ENCODE assay signal across 27 cellular contexts in genomic region chrX:28324306-28324705, GRCh38.
DNase-seq lines count a peak whose midpoint lies in the region; ATAC-seq and TF ChIP-seq lines count a peak whose summit lies in the region.
"Had no signal": no experiment of that assay in that cellular context is flagged by ENCODE, and none has a peak within 500 bp of the region (broad histone marks: within the 10 kb centered on the region; RNA-seq: fewer than 3 reads in every experiment).

No MANE protein-coding gene starts in this region.

- H3F3A ChIP-seq in GM23338 (replicated peaks; ENCODE audit: low read depth), result no peaks in the 10 kb centered on the region
- H3F3A ChIP-seq in MM.1S (ENCODE audit: insufficient read depth, low read length), result no peaks in the 10 kb centered on the region

- no peak overlapping the region for H3K27ac ChIP-seq in GM23338 (ENCODE audit: low read depth)
- H3K27ac ChIP-seq in iPS-18a (ENCODE audit: low read length), result no peak overlapping the region
- H3K27ac ChIP-seq in MM.1S (ENCODE audit: low read length), result no peak overlapping the region
- H3K27ac ChIP-seq: HL-60, RWPE1 had no signal

- H3K27me3 Mint-ChIP-seq in GM23338 (ENCODE audit: insufficient read depth, low read depth, poor library complexity), result peaks cover 19% of the 10 kb centered on the region
- H3K27me3 Mint-ChIP-seq in WTC11 (ENCODE audit: low read depth), result peaks cover 63% of the 10 kb centered on the region
- H3K27me3 Mint-ChIP-seq in nephron (ENCODE audit: low read depth), result peaks cover 3% of the 10 kb centered on the region
- H3K27me3 Mint-ChIP-seq: CD8-positive, alpha-beta memory T cell had no signal

- H2AFZ ChIP-seq in GM23338 (no peak overlapping the region), MM.1S (ENCODE audit: low read length) (no peak overlapping the region)

- H3K27ac Mint-ChIP-seq in GM23338 (no peak overlapping the region), WTC11 (no peak overlapping the region), nephron (peak overlapping the region in 2 of 3 experiments; percentile 62 to 72)
- H3K27ac Mint-ChIP-seq: CD14-positive monocyte; CD8-positive, alpha-beta memory T cell had no signal

- H3K9me3 Mint-ChIP-seq in GM23338, result no peaks in the 10 kb centered on the region; the same call in 2 of the 3 replicates
- H3K9me3 Mint-ChIP-seq in WTC11, result no peaks in the 10 kb centered on the region
- H3K9me3 Mint-ChIP-seq in nephron, result peaks cover 4% of the 10 kb centered on the region

- H3K9ac ChIP-seq in iPS-18a (ENCODE audit: low read length), result no peak overlapping the region
- no peak overlapping the region for H3K9ac ChIP-seq in MM.1S (ENCODE audit: low read length)

- H3K4me1 ChIP-seq in GM23338 (ENCODE audit: insufficient read depth) (peaks cover 50% of the 10 kb centered on the region), iPS-18a (ENCODE audit: control insufficient read depth, low read depth, low read length) (peaks cover 21% of the 10 kb centered on the region), MM.1S (ENCODE audit: low read length) (no peaks in the 10 kb centered on the region)
- H3K4me1 ChIP-seq: BE2C had no signal

- H3K4me3 Mint-ChIP-seq in GM23338 (no peak overlapping the region), WTC11 (no peak overlapping the region), nephron (no peak overlapping the region)
- H3K4me3 Mint-ChIP-seq: CD14-positive monocyte; CD8-positive, alpha-beta memory T cell had no signal

- H3K4me3 ChIP-seq in GM23338 (no peak overlapping the region), iPS-18a (ENCODE audit: low read length) (peak overlapping the region; percentile 5), MM.1S (ENCODE audit: low read length) (no peak overlapping the region)

- H3K36me3 Mint-ChIP-seq in GM23338 (ENCODE audit: low read depth) (no peaks in the 10 kb centered on the region; the same call in 2 of the 3 replicates), WTC11 (no peaks in the 10 kb centered on the region), nephron (ENCODE audit: low read depth) (no peaks in the 10 kb centered on the region)
- H3K36me3 Mint-ChIP-seq: CD14-positive monocyte; CD8-positive, alpha-beta memory T cell had no signal

- DNase-seq in GM23338 (ENCODE audit: low spot score), result peak; percentile 48
- no peak for DNase-seq in WTC11 (ENCODE audit: low spot score)
- DNase-seq in NCI-H2107 treated with DMSO at 0.1 percent for 48 hours (lab: John Stamatoyannopoulos, UW; ENCODE audit: unreplicated experiment), result no peak
- DNase-seq in MM.1S, result no peak
- no peak for DNase-seq in HT-29 (ENCODE audit: low spot score)
- DNase-seq: 8988T; ACHN; BE2C; Calu3; CD8-positive, alpha-beta memory T cell; DND-41; KBM-7; NCI-H1105 treated with DMSO at 0.1 percent for 48 hours; NCI-H146; NCI-H1930; NCI-H2107; NCI-H446 treated with DMSO at 0.1 percent for 48 hours; NCI-H526; NCI-H82; NK-92 treated with Interleukin-12 subunit alpha and Interleukin-12 subunit beta, amount 100 ng/mL, for 24 hours; SHP77 had no signal

- POLR2A ChIA-PET in WTC11 (lab: Charles Lee), result no interaction called here

- H3K9me2 ChIP-seq in GM23338 (ENCODE audit: insufficient read depth) (no peaks in the 10 kb centered on the region), MM.1S (replicated peaks; ENCODE audit: insufficient read depth, low read length) (no peaks in the 10 kb centered on the region)

- H3K36me3 ChIP-seq in GM23338 (ENCODE audit: insufficient read depth) (no peaks in the 10 kb centered on the region), iPS-18a (ENCODE audit: control insufficient read depth, low read depth, low read length) (no peaks in the 10 kb centered on the region), MM.1S (replicated peaks; ENCODE audit: insufficient read depth, low read length) (no peaks in the 10 kb centered on the region)
- H3K36me3 ChIP-seq: BE2C had no signal

- H3K4me2 ChIP-seq in GM23338, result peak overlapping the region; percentile 49; the same call in 1 of the 2 replicates
- H3K4me2 ChIP-seq in MM.1S (ENCODE audit: low read depth, low read length), result no peak overlapping the region

- H3K27me3 ChIP-seq in GM23338 (ENCODE audit: insufficient read depth) (peaks cover 44% of the 10 kb centered on the region), iPS-18a (ENCODE audit: control insufficient read depth, insufficient read depth, low read length) (peaks cover 9% of the 10 kb centered on the region), MM.1S (replicated peaks; ENCODE audit: insufficient read depth, low read length) (no peaks in the 10 kb centered on the region)
- H3K27me3 ChIP-seq: BE2C had no signal

- TF ChIP-seq CTCF in GM23338 (conservative IDR thresholded peaks at IDR 0.05; ENCODE audit: low read depth in 2 of 2) (no peak), WTC11 (IDR thresholded peaks at IDR 0.05) (no peak), nephron (IDR thresholded peaks at IDR 0.05; ENCODE audit: unreplicated experiment in 3 of 3) (no peak), MM.1S (IDR thresholded peaks at IDR 0.05; ENCODE audit: low read length) (no peak)

- CTCF ChIA-PET in WTC11 (lab: Charles Lee), result no interaction called here

- peaks cover 18% of the 10 kb centered on the region for H3K9me3 ChIP-seq in iPS-18a (ENCODE audit: control insufficient read depth, low read depth, low read length)
- no peaks in the 10 kb centered on the region for H3K9me3 ChIP-seq in MM.1S (replicated peaks; ENCODE audit: insufficient read depth, low read length)
- H3K9me3 ChIP-seq: BE2C had no signal

- H4K20me1 ChIP-seq in GM23338 (replicated peaks; ENCODE audit: insufficient read depth) (no peaks in the 10 kb centered on the region), MM.1S (ENCODE audit: insufficient read depth, low read length) (no peaks in the 10 kb centered on the region)

- H3K79me2 ChIP-seq in GM23338 (replicated peaks; ENCODE audit: insufficient read depth), result no peaks in the 10 kb centered on the region
- no peaks in the 10 kb centered on the region for H3K79me2 ChIP-seq in MM.1S (ENCODE audit: low read length)

- ATAC-seq in GM23338 (peak; percentile 68), WTC11 (peak; percentile 62)
- ATAC-seq: HCT116 had no signal

- peaks cover 68% of the 10 kb centered on the region for H3K4me1 Mint-ChIP-seq in GM23338
- peaks cover 74% of the 10 kb centered on the region for H3K4me1 Mint-ChIP-seq in WTC11
- no peaks in the 10 kb centered on the region for H3K4me1 Mint-ChIP-seq in nephron
- H3K4me1 Mint-ChIP-seq: CD8-positive, alpha-beta memory T cell had no signal

TF ChIP-seq in GM23338, 12 proteins besides CTCF, POLR2A, EP300 and RAD21:
- TF ChIP-seq POLR2AphosphoS5 (IDR thresholded peaks at IDR 0.05; ENCODE audit: low read depth) (peak; percentile 34; the same call in 1 of the 2 replicates), ETS1 (IDR thresholded peaks at IDR 0.05) (no peak)

TF ChIP-seq in WTC11, 78 proteins besides CTCF, POLR2A, EP300 and RAD21:
- TF ChIP-seq GRHL2 (CRISPR knock-in tag; IDR thresholded peaks at IDR 0.05; ENCODE audit: insufficient replicate concordance, severe bottlenecking) (no peak), HMGXB4 (CRISPR knock-in tag; IDR thresholded peaks at IDR 0.05) (no peak), RELA (CRISPR knock-in tag; IDR thresholded peaks at IDR 0.05; ENCODE audit: borderline replicate concordance) (no peak)
- TF ChIP-seq, protein P1, sequence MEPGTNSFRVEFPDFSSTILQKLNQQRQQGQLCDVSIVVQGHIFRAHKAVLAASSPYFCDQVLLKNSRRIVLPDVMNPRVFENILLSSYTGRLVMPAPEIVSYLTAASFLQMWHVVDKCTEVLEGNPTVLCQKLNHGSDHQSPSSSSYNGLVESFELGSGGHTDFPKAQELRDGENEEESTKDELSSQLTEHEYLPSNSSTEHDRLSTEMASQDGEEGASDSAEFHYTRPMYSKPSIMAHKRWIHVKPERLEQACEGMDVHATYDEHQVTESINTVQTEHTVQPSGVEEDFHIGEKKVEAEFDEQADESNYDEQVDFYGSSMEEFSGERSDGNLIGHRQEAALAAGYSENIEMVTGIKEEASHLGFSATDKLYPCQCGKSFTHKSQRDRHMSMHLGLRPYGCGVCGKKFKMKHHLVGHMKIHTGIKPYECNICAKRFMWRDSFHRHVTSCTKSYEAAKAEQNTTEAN (CRISPR knock-in tag; IDR thresholded peaks at IDR 0.05), result no peak
- TF ChIP-seq, protein P2, sequence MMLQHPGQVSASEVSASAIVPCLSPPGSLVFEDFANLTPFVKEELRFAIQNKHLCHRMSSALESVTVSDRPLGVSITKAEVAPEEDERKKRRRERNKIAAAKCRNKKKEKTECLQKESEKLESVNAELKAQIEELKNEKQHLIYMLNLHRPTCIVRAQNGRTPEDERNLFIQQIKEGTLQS (CRISPR knock-in tag; conservative IDR thresholded peaks at IDR 0.05), result no peak

Comparison
In these comparisons a context has a peak if more than half of its experiments do, and no peak if none do; other contexts are left out.
1. H3K27ac Mint-ChIP-seq: peak in nephron (2 of 3); none in GM23338 (single experiment) and WTC11 (single experiment).